17 cellular contexts compared by ENCODE assay signal in genomic region chr20:44065401-44066340, GRCh38.
"Had no signal": no experiment of that assay in that cellular context is flagged by ENCODE, and none has a peak within 500 bp of the region (broad histone marks: within the 10 kb centered on the region; RNA-seq: fewer than 3 reads in every experiment).

No MANE protein-coding gene starts in this region.

- ATAC-seq: gastroesophageal sphincter; stimulated activated effector memory CD8-positive, alpha-beta T cell treated with anti-CD3 and anti-CD28 coated beads, Interleukin-12 subunit alpha, Interleukin-12 subunit beta, amount 100 ng/mL, for 72 hours had no signal

- H3K9me3 ChIP-seq: adrenal gland, gastroesophageal sphincter, heart right ventricle, ovary, suprapubic skin, upper lobe of left lung had no signal

- H3K4me1 Mint-ChIP-seq: nephron had no signal

- H3K9me3 Mint-ChIP-seq: nephron; stimulated activated effector memory CD8-positive, alpha-beta T cell treated with anti-CD3 and anti-CD28 coated beads, Interleukin-12 subunit alpha, Interleukin-12 subunit beta, amount 100 ng/mL, for 72 hours had no signal

- H3K36me3 ChIP-seq: adrenal gland, heart right ventricle, ovary, suprapubic skin, WERI-Rb-1 had no signal

- H3K27ac ChIP-seq: adrenal gland, gastroesophageal sphincter, heart right ventricle, ovary, suprapubic skin, upper lobe of left lung, WERI-Rb-1 had no signal

- H3K4me3 Mint-ChIP-seq: activated T-helper 1 cell treated with anti-CD3 and anti-CD28 coated beads, Interleukin-12 subunit alpha, Interleukin-12 subunit beta, Interleukin-2, Interleukin-4 antibody, amounts not matched to agents 30 ng/mL and 10 ng/mL and 1 ng/mL, durations not matched to agents 14 hours and 24 hours and 36 hours; nephron; stimulated activated effector memory CD8-positive, alpha-beta T cell treated with anti-CD3 and anti-CD28 coated beads, Interleukin-12 subunit alpha, Interleukin-12 subunit beta, amount 100 ng/mL, for 72 hours; T-helper 1 cell treated with Interleukin-12 subunit alpha and Interleukin-12 subunit beta and Interleukin-4 antibody, amounts not matched to agents 30 μg/mL and 1 μg/mL, for 36 hours had no signal

- H3K4me1 ChIP-seq: adrenal gland, gastroesophageal sphincter, suprapubic skin had no signal

- H3K27ac Mint-ChIP-seq: activated T-helper 1 cell treated with anti-CD3 and anti-CD28 coated beads, Interleukin-12 subunit alpha, Interleukin-12 subunit beta, Interleukin-2, Interleukin-4 antibody, amounts not matched to agents 30 ng/mL and 10 ng/mL and 1 ng/mL, durations not matched to agents 14 hours and 24 hours and 36 hours; nephron; stimulated activated effector memory CD8-positive, alpha-beta T cell treated with anti-CD3 and anti-CD28 coated beads, Interleukin-12 subunit alpha, Interleukin-12 subunit beta, amount 100 ng/mL, for 72 hours; T-helper 1 cell treated with Interleukin-12 subunit alpha and Interleukin-12 subunit beta and Interleukin-4 antibody, amounts not matched to agents 30 μg/mL and 1 μg/mL, for 36 hours had no signal

- DNase-seq: activated CD4-positive, alpha-beta T cell treated with anti-CD3 and anti-CD28 coated beads for 4 hours; activated CD8-positive, alpha-beta memory T cell treated with anti-CD3 and anti-CD28 coated beads, Interleukin-2, amount 50 U/mL, for 48 hours; activated naive CD4-positive, alpha-beta T cell treated with Interleukin-2 at 50 U/mL for 16 hours; heart right ventricle; mesenchymal stem cell; stimulated activated CD4-positive, alpha-beta T cell treated with anti-CD3 and anti-CD28 coated beads, Interleukin-12 subunit alpha, Interleukin-12 subunit beta, amount 100 ng/mL, for 4 hours; stimulated activated CD4-positive, alpha-beta T cell treated with anti-CD3 and anti-CD28 coated beads, Interleukin-2, amount 100 ng/mL, for 24 hours; WERI-Rb-1 had no signal

- H3K27me3 ChIP-seq: adrenal gland, gastroesophageal sphincter, ovary, upper lobe of left lung had no signal

- H3K4me3 ChIP-seq: adrenal gland, gastroesophageal sphincter, heart right ventricle, ovary, suprapubic skin, upper lobe of left lung had no signal
